ENCODE assay signal across 7 cellular contexts in genomic region chr6:131901474-131901873, GRCh38. TPM values are rescaled to one million over a fixed set of nuclear protein-coding genes. Genes with fewer than 3 reads are reported as not detected.
"Had no signal": no experiment of that assay in that cellular context is flagged by ENCODE, and none has a peak within 500 bp of the region (broad histone marks: within the 10 kb centered on the region; RNA-seq: fewer than 3 reads in every experiment).

No MANE protein-coding gene starts in this region.

RNA-seq across cellular contexts. Expression of gene CCN2, which starts 49.7 kb away (rescaled TPM):
- total RNA-seq: activated CD4-positive, alpha-beta memory T cell treated with anti-CD3 and anti-CD28 coated beads, Interleukin-2, amount 10 ng/mL, durations not matched to agents 7 days and 5 days; activated CD4-positive, alpha-beta T cell treated with anti-CD3 and anti-CD28 coated beads for 36 hours; activated CD4-positive, alpha-beta T cell treated with anti-CD3 and anti-CD28 coated beads, Interleukin-2, amount 10 ng/mL, durations not matched to agents 7 days and 5 days; activated CD8-positive, alpha-beta memory T cell treated with anti-CD3 and anti-CD28 coated beads, Interleukin-2, amount 10 ng/mL, durations not matched to agents 7 days and 5 days; activated CD8-positive, alpha-beta T cell treated with anti-CD3 and anti-CD28 coated beads, Interleukin-2, amount 10 ng/mL, durations not matched to agents 7 days and 5 days; activated naive CD8-positive, alpha-beta T cell treated with anti-CD3 and anti-CD28 coated beads, Interleukin-2, amount 10 ng/mL, durations not matched to agents 7 days and 5 days; activated T-helper 2 cell treated with anti-CD3 and anti-CD28 coated beads, Interferon-gamma antibody, Interleukin-2, Interleukin-4, amounts not matched to agents 10 μg/mL and 5 μg/mL and 100 μg/mL, durations not matched to agents 14 hours and 24 hours and 36 hours had no signal
